In genomic region chr1:25549273-25550154, GRCh38 we compare ENCODE assay signal across 1 cellular context.
TF ChIP-seq lines count a peak whose summit lies in the region.

No MANE protein-coding gene starts in this region.

TF ChIP-seq in K562, 482 proteins besides CTCF, POLR2A, EP300 and RAD21 (continued from another document and continues in another):
- TF ChIP-seq REST (CRISPR knock-in tag; IDR thresholded peaks at IDR 0.05; ENCODE audit: low read depth) (peak; percentile 63; the same call in 1 of the 2 replicates), SRSF3 (IDR thresholded peaks at IDR 0.05; ENCODE audit: insufficient read depth, low read length) (no peak), IRF2 (CRISPR knock-in tag; IDR thresholded peaks at IDR 0.05) (no peak), THRAP3 (IDR thresholded peaks at IDR 0.05; ENCODE audit: borderline replicate concordance) (no peak), PHTF2 (CRISPR knock-in tag; IDR thresholded peaks at IDR 0.05) (no peak), TCFL5 (CRISPR knock-in tag; conservative IDR thresholded peaks at IDR 0.05) (no peak), ZNF23 (CRISPR knock-in tag; IDR thresholded peaks at IDR 0.05) (no peak), NR2F6 (CRISPR knock-in tag; IDR thresholded peaks at IDR 0.05) (no peak), ZNF583 (CRISPR knock-in tag; IDR thresholded peaks at IDR 0.05) (peak; percentile 63; the same call in 1 of the 2 replicates), SFPQ (IDR thresholded peaks at IDR 0.05; ENCODE audit: low read depth, low read length) (no peak), ZNF518B (CRISPR knock-in tag; IDR thresholded peaks at IDR 0.05) (no peak), CEBPG (CRISPR knock-in tag; IDR thresholded peaks at IDR 0.05) (0 out of 2 replicates have a peak, but pooled peaks have one; percentile 8), CEBPG (tag; conservative IDR thresholded peaks at IDR 0.05 in 1 of 2, IDR thresholded peaks at IDR 0.05 in 1 of 2) (no peak), EWSR1 (IDR thresholded peaks at IDR 0.05; ENCODE audit: borderline replicate concordance, low read depth, partially characterized antibody) (no peak), KDM4B (IDR thresholded peaks at IDR 0.05; ENCODE audit: borderline replicate concordance in 2 of 2, low read depth in 1 of 2) (0 out of 4 replicates have a peak, but pooled peaks of 1 of the 2 experiments have one; percentile 63), ERF (CRISPR knock-in tag; IDR thresholded peaks at IDR 0.05) (no peak), RCOR1 (IDR thresholded peaks at IDR 0.05; ENCODE audit: borderline replicate concordance in 1 of 2, low read depth in 2 of 2, low read length in 2 of 2) (peak in 1 of 2 experiments; percentile 66; a peak in 1 of 4 replicates), ZNF41 (CRISPR knock-in tag; conservative IDR thresholded peaks at IDR 0.05) (0 out of 2 replicates have a peak, but pooled peaks have one; percentile 37), ZNF766 (CRISPR knock-in tag; conservative IDR thresholded peaks at IDR 0.05) (no peak; the same call in 1 of the 2 replicates), FOXA3 (CRISPR knock-in tag; conservative IDR thresholded peaks at IDR 0.05 in 1 of 2, IDR thresholded peaks at IDR 0.05 in 1 of 2) (peak in 1 of 2 experiments; percentile 76; a peak in 2 of 4 replicates), MCM7 (IDR thresholded peaks at IDR 0.05) (no peak), KHSRP (IDR thresholded peaks at IDR 0.05) (no peak), GATAD2A (IDR thresholded peaks at IDR 0.05) (0 out of 2 replicates have a peak, but pooled peaks have one; percentile 11), ZNF696 (CRISPR knock-in tag; conservative IDR thresholded peaks at IDR 0.05) (no peak)
- TF ChIP-seq, protein P1, sequence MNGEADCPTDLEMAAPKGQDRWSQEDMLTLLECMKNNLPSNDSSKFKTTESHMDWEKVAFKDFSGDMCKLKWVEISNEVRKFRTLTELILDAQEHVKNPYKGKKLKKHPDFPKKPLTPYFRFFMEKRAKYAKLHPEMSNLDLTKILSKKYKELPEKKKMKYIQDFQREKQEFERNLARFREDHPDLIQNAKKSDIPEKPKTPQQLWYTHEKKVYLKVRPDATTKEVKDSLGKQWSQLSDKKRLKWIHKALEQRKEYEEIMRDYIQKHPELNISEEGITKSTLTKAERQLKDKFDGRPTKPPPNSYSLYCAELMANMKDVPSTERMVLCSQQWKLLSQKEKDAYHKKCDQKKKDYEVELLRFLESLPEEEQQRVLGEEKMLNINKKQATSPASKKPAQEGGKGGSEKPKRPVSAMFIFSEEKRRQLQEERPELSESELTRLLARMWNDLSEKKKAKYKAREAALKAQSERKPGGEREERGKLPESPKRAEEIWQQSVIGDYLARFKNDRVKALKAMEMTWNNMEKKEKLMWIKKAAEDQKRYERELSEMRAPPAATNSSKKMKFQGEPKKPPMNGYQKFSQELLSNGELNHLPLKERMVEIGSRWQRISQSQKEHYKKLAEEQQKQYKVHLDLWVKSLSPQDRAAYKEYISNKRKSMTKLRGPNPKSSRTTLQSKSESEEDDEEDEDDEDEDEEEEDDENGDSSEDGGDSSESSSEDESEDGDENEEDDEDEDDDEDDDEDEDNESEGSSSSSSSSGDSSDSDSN (IDR thresholded peaks at IDR 0.05; ENCODE audit: borderline replicate concordance in 1 of 2, low read depth in 2 of 2, low read length in 2 of 2): peak in 1 of 2 experiments; percentile 96; a peak in 2 of 4 replicates
- TF ChIP-seq, protein P2, sequence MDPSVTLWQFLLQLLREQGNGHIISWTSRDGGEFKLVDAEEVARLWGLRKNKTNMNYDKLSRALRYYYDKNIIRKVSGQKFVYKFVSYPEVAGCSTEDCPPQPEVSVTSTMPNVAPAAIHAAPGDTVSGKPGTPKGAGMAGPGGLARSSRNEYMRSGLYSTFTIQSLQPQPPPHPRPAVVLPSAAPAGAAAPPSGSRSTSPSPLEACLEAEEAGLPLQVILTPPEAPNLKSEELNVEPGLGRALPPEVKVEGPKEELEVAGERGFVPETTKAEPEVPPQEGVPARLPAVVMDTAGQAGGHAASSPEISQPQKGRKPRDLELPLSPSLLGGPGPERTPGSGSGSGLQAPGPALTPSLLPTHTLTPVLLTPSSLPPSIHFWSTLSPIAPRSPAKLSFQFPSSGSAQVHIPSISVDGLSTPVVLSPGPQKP (CRISPR knock-in tag; IDR thresholded peaks at IDR 0.05): no peak
- TF ChIP-seq, protein P3, sequence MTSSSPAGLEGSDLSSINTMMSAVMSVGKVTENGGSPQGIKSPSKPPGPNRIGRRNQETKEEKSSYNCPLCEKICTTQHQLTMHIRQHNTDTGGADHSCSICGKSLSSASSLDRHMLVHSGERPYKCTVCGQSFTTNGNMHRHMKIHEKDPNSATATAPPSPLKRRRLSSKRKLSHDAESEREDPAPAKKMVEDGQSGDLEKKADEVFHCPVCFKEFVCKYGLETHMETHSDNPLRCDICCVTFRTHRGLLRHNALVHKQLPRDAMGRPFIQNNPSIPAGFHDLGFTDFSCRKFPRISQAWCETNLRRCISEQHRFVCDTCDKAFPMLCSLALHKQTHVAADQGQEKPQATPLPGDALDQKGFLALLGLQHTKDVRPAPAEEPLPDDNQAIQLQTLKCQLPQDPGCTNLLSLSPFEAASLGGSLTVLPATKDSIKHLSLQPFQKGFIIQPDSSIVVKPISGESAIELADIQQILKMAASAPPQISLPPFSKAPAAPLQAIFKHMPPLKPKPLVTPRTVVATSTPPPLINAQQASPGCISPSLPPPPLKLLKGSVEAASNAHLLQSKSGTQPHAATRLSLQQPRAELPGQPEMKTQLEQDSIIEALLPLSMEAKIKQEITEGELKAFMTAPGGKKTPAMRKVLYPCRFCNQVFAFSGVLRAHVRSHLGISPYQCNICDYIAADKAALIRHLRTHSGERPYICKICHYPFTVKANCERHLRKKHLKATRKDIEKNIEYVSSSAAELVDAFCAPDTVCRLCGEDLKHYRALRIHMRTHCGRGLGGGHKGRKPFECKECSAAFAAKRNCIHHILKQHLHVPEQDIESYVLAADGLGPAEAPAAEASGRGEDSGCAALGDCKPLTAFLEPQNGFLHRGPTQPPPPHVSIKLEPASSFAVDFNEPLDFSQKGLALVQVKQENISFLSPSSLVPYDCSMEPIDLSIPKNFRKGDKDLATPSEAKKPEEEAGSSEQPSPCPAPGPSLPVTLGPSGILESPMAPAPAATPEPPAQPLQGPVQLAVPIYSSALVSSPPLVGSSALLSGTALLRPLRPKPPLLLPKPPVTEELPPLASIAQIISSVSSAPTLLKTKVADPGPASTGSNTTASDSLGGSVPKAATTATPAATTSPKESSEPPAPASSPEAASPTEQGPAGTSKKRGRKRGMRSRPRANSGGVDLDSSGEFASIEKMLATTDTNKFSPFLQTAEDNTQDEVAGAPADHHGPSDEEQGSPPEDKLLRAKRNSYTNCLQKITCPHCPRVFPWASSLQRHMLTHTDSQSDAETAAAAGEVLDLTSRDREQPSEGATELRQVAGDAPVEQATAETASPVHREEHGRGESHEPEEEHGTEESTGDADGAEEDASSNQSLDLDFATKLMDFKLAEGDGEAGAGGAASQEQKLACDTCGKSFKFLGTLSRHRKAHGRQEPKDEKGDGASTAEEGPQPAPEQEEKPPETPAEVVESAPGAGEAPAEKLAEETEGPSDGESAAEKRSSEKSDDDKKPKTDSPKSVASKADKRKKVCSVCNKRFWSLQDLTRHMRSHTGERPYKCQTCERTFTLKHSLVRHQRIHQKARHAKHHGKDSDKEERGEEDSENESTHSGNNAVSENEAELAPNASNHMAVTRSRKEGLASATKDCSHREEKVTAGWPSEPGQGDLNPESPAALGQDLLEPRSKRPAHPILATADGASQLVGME (CRISPR knock-in tag; IDR thresholded peaks at IDR 0.05): no peak
- TF ChIP-seq, protein P4, sequence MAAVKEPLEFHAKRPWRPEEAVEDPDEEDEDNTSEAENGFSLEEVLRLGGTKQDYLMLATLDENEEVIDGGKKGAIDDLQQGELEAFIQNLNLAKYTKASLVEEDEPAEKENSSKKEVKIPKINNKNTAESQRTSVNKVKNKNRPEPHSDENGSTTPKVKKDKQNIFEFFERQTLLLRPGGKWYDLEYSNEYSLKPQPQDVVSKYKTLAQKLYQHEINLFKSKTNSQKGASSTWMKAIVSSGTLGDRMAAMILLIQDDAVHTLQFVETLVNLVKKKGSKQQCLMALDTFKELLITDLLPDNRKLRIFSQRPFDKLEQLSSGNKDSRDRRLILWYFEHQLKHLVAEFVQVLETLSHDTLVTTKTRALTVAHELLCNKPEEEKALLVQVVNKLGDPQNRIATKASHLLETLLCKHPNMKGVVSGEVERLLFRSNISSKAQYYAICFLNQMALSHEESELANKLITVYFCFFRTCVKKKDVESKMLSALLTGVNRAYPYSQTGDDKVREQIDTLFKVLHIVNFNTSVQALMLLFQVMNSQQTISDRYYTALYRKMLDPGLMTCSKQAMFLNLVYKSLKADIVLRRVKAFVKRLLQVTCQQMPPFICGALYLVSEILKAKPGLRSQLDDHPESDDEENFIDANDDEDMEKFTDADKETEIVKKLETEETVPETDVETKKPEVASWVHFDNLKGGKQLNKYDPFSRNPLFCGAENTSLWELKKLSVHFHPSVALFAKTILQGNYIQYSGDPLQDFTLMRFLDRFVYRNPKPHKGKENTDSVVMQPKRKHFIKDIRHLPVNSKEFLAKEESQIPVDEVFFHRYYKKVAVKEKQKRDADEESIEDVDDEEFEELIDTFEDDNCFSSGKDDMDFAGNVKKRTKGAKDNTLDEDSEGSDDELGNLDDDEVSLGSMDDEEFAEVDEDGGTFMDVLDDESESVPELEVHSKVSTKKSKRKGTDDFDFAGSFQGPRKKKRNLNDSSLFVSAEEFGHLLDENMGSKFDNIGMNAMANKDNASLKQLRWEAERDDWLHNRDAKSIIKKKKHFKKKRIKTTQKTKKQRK (IDR thresholded peaks at IDR 0.05; ENCODE audit: borderline replicate concordance, low read depth, low read length): no peak
- TF ChIP-seq, protein P5, sequence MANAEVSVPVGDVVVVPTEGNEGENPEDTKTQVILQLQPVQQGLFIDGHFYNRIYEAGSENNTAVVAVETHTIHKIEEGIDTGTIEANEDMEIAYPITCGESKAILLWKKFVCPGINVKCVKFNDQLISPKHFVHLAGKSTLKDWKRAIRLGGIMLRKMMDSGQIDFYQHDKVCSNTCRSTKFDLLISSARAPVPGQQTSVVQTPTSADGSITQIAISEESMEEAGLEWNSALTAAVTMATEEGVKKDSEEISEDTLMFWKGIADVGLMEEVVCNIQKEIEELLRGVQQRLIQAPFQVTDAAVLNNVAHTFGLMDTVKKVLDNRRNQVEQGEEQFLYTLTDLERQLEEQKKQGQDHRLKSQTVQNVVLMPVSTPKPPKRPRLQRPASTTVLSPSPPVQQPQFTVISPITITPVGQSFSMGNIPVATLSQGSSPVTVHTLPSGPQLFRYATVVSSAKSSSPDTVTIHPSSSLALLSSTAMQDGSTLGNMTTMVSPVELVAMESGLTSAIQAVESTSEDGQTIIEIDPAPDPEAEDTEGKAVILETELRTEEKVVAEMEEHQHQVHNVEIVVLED (CRISPR knock-in tag; IDR thresholded peaks at IDR 0.05): peak; percentile 12; the same call in 1 of the 2 replicates
